8 cellular contexts compared by ENCODE assay signal in the genomic region with DNA sequence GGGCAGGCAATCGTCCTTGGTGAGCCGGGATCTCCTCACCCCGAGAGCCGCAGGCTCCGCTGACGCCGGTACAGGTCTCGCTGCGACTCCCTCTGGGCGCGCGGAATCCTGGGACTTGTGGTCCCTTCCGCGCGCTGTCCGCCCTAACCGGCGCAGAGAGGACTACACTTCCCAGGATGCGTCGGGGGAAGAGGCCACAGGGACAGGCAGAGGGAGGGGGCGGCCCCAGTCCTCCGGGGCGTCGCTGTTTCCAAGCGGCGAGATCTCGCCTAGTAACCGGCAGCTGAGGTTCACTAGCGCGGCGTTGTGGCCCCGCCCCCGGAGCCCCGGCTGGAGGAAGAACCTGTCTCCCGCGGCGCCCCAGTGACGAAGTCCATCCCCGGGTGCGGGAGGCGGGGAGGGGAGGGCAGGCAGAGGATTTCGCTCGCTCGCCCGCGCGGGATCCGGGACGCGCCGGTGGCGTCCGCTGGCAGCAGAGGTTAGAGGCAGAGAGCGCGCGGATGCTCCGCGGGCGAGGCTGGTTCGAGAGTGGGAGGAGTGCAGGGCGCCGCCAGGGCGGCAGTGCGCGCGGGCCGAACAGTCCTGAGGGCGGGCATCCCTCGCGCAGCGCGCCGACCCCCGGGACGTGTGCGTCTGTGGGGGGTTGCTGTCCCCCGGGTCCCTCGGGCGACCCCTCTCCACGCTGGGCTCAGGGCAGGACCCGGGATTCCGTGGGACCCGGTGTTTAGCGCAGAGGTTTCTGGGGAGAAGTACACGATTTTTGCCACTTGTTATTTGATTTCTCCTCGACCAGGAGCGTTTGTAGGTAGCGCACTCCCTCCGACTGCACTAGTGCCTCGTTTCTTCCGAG.
A peak's percentile ranks its signal among the peaks of the same experiment; 100 is the strongest.
DNase-seq lines count a peak whose midpoint lies in the region; ATAC-seq and TF ChIP-seq lines count a peak whose summit lies in the region.

TSS of gene EML6 (plus strand) at position 363 of the 850 bp plus-strand sequence. CDS start 1,400 bp downstream, outside the sequence.

- peak within 1 kb of the TSS; percentile 42 to 65 for H3K27ac ChIP-seq in mucosa of rectum (ENCODE audit: low read depth in 2 of 2, low read length in 2 of 2)

- DNase-seq in DMS114 treated with DMSO at 0.1 percent for 48 hours (lab: John Stamatoyannopoulos, UW; ENCODE audit: unreplicated experiment) (peak; percentile 97), OCI-M2 (lab: John Stamatoyannopoulos, UW; ENCODE audit: unreplicated experiment) (peak; percentile 72), erythroblast (lab: John Stamatoyannopoulos, UW) (peak; percentile 96 to 98)
- peak; percentile 97 for DNase-seq in activated T-cell treated with anti-CD3 and anti-CD28 coated beads, Interleukin-2, amount 50 U/mL, for 24 hours
- peak; percentile 98 for DNase-seq in stimulated activated CD8-positive, alpha-beta memory T cell treated with anti-CD3 and anti-CD28 coated beads, Interleukin-4, amount 100 ng/mL, for 48 hours

- peak within 1 kb of the TSS; percentile 56 to 77 for H3K9ac ChIP-seq in mucosa of rectum (ENCODE audit: low read depth in 1 of 2, low read length in 2 of 2)

- H3K4me1 Mint-ChIP-seq in activated T-cell treated with anti-CD3 and anti-CD28 coated beads, Interleukin-2, amount 50 U/mL, for 24 hours (ENCODE audit: low read depth) = peaks cover 28% of the 10 kb centered on the region

- peaks cover 11 to 16% of the 10 kb centered on the region in 2 donors for H3K4me1 ChIP-seq in mucosa of rectum (ENCODE audit: control insufficient read depth in 2 of 2, insufficient read depth in 2 of 2, low read length in 2 of 2)

- TF ChIP-seq RAD21 in Ishikawa (IDR thresholded peaks at IDR 0.05; ENCODE audit: low read depth) = no peak

- H3K27ac Mint-ChIP-seq in activated T-cell treated with anti-CD3 and anti-CD28 coated beads, Interleukin-2, amount 50 U/mL, for 24 hours = peak within 1 kb of the TSS; percentile 90

- H3K27me3 Mint-ChIP-seq in activated T-cell treated with anti-CD3 and anti-CD28 coated beads, Interleukin-2, amount 50 U/mL, for 24 hours = peaks cover 56% of the 10 kb centered on the region

- peaks cover 21 to 25% of the 10 kb centered on the region in 2 donors for H3K27me3 ChIP-seq in mucosa of rectum (ENCODE audit: control insufficient read depth in 2 of 2, insufficient read depth in 2 of 2, low read length in 2 of 2)

- no peaks in the 10 kb centered on the region for H3K9me3 Mint-ChIP-seq in activated T-cell treated with anti-CD3 and anti-CD28 coated beads, Interleukin-2, amount 50 U/mL, for 24 hours

- H3K36me3 ChIP-seq in mucosa of rectum (ENCODE audit: control insufficient read depth in 2 of 2, insufficient read depth in 2 of 2, low read length in 2 of 2) = no peaks in the 10 kb centered on the region

- no peak for TF ChIP-seq POLR2A in erythroblast (IDR thresholded peaks at IDR 0.05; ENCODE audit: low read length)

- peak within 1 kb of the TSS; percentile 90 for H3K4me3 Mint-ChIP-seq in activated T-cell treated with anti-CD3 and anti-CD28 coated beads, Interleukin-2, amount 50 U/mL, for 24 hours

- no peak; the same call in 1 of the 2 replicates for TF ChIP-seq EP300 in Ishikawa (IDR thresholded peaks at IDR 0.05; ENCODE audit: borderline replicate concordance)

- H3K9me3 ChIP-seq in mucosa of rectum (ENCODE audit: control insufficient read depth in 2 of 2, low read length in 2 of 2) = no peaks in the 10 kb centered on the region

- ATAC-seq in GM21576 (IDR thresholded peaks at IDR 0.05; ENCODE audit: unreplicated experiment) = peak; percentile 99

- peaks cover 2% of the 10 kb centered on the region for H3K36me3 Mint-ChIP-seq in activated T-cell treated with anti-CD3 and anti-CD28 coated beads, Interleukin-2, amount 50 U/mL, for 24 hours (ENCODE audit: low read depth)

- peak within 1 kb of the TSS; percentile 71 to 90 for H3K4me3 ChIP-seq in mucosa of rectum (ENCODE audit: low read length in 2 of 2)

TF ChIP-seq in Ishikawa, 13 proteins besides CTCF, POLR2A, EP300 and RAD21:
- TF ChIP-seq ZBTB7A (IDR thresholded peaks at IDR 0.05; ENCODE audit: low read depth) = peak; percentile 70; the same call in 1 of the 2 replicates
- TF ChIP-seq REST (IDR thresholded peaks at IDR 0.05; ENCODE audit: low read depth) = no peak
- TF ChIP-seq CREB1 (IDR thresholded peaks at IDR 0.05; ENCODE audit: low read depth) = peak; percentile 43; the same call in 1 of the 2 replicates
- TF ChIP-seq TAF1 (IDR thresholded peaks at IDR 0.05; ENCODE audit: low read depth) = peak; percentile 79
- TF ChIP-seq YY1 (IDR thresholded peaks at IDR 0.05; ENCODE audit: low read depth) = no peak; the same call in 1 of the 2 replicates
- TF ChIP-seq USF1 (IDR thresholded peaks at IDR 0.05) = peak; percentile 58; the same call in 1 of the 2 replicates
- TF ChIP-seq, protein P1, sequence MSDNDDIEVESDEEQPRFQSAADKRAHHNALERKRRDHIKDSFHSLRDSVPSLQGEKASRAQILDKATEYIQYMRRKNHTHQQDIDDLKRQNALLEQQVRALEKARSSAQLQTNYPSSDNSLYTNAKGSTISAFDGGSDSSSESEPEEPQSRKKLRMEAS (IDR thresholded peaks at IDR 0.05) = peak; percentile 62
TF ChIP-seq in Ishikawa: peak in this region for 5.

Comparison
In these comparisons a context has a peak if more than half of its experiments do, and no peak if none do; other contexts are left out.
1. Peak in every context shown above with its lines: DNase-seq, ATAC-seq, H3K4me3 ChIP-seq and H3K27ac ChIP-seq.